Comparison of ENCODE assay signal across 1 cellular context in genomic region chr4:95929448-95930064, GRCh38.
TF ChIP-seq lines count a peak whose summit lies in the region.

No MANE protein-coding gene starts in this region.

TF ChIP-seq in GM23338, 12 proteins besides CTCF, POLR2A, EP300 and RAD21 (continued from another document):
- no peak for TF ChIP-seq ZNF462 (CRISPR knock-in tag; IDR thresholded peaks at IDR 0.05)
- no peak for TF ChIP-seq POLR2AphosphoS5 (IDR thresholded peaks at IDR 0.05; ENCODE audit: low read depth)
- TF ChIP-seq, protein P1, sequence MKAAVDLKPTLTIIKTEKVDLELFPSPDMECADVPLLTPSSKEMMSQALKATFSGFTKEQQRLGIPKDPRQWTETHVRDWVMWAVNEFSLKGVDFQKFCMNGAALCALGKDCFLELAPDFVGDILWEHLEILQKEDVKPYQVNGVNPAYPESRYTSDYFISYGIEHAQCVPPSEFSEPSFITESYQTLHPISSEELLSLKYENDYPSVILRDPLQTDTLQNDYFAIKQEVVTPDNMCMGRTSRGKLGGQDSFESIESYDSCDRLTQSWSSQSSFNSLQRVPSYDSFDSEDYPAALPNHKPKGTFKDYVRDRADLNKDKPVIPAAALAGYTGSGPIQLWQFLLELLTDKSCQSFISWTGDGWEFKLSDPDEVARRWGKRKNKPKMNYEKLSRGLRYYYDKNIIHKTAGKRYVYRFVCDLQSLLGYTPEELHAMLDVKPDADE (IDR thresholded peaks at IDR 0.05) = no peak
- TF ChIP-seq JUNB (IDR thresholded peaks at IDR 0.05; ENCODE audit: unreplicated experiment) = no peak
- TF ChIP-seq NANOG (IDR thresholded peaks at IDR 0.05; ENCODE audit: borderline replicate concordance) = no peak
- TF ChIP-seq ZNF114 (CRISPR knock-in tag; IDR thresholded peaks at IDR 0.05) = no peak
- TF ChIP-seq EZH2phosphoT487 (IDR thresholded peaks at IDR 0.05; ENCODE audit: unreplicated experiment) = no peak
- no peak for TF ChIP-seq CREB1 (CRISPR knock-in tag; IDR thresholded peaks at IDR 0.05; ENCODE audit: low read depth)
- TF ChIP-seq STAT1 (IDR thresholded peaks at IDR 0.05; ENCODE audit: unreplicated experiment) = no peak
